Comparison of ENCODE assay signal across 20 cellular contexts in the genomic region with DNA sequence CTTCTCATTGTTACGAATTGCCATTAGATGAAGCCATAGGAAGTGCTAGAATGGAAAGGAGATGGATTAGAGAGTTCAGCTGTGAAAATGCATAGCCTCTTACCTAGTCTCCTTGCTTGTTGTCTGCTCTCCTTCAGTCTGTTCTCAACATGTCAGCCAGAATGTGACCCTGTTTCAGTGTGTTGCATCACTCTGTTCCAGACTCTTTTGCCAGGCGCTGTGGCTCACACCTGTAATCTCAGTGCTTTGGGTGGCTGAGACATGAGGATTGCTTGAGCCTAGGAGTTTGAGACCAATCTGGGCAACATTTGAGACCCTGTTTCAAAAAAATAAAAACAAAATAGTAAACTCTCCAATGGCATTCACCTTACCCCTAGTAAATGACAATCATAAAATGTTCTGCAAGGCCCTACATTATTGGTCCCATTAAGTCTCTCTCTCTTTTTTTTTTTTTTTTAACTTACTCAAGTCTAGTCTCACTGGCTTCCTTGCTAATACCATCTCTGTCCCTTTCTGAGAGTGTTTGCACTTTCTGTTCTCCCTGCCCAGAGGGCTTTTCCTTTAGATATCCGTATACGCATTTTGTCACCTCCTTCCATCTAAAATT. TPM values are rescaled to one million over a fixed set of nuclear protein-coding genes. Genes with fewer than 3 reads are reported as not detected.
DNase-seq lines count a peak whose midpoint lies in the region; ATAC-seq and TF ChIP-seq lines count a peak whose summit lies in the region.
"Had no signal": no experiment of that assay in that cellular context is flagged by ENCODE, and none has a peak within 500 bp of the region (broad histone marks: within the 10 kb centered on the region; RNA-seq: fewer than 3 reads in every experiment).

No MANE protein-coding gene starts in this region.

- peaks cover 22% of the 10 kb centered on the region for H3K4me1 Mint-ChIP-seq in activated T-cell treated with anti-CD3 and anti-CD28 coated beads, Interleukin-2, amount 50 U/mL, for 24 hours (ENCODE audit: low read depth)
- H3K4me1 Mint-ChIP-seq in activated T-cell treated with anti-CD3 and anti-CD28 coated beads, Interleukin-2, amount 50 U/mL, for 4 hours (ENCODE audit: low read depth) = peaks cover 17% of the 10 kb centered on the region
- peaks cover 38% of the 10 kb centered on the region for H3K4me1 Mint-ChIP-seq in activated naive CD8-positive, alpha-beta T cell (ENCODE audit: low read depth)
- H3K4me1 Mint-ChIP-seq: IgD-negative memory B cell had no signal

- H3K27me3 ChIP-seq in HCT116 (ENCODE audit: insufficient read depth, low read length) (no peaks in the 10 kb centered on the region), esophagus muscularis mucosa (no peaks in the 10 kb centered on the region)
- H3K27me3 ChIP-seq: heart right ventricle, pancreas had no signal

- TF ChIP-seq RAD21 in HCT116 (IDR thresholded peaks at IDR 0.05; ENCODE audit: low read depth) = no peak

- POLR2A ChIA-PET in HCT116 (lab: Charles Lee) = interaction anchor here (0.8 kb wide), 1 partner anchor 8 kb away, joined by 3 read pairs; no protein-coding TSS in a partner anchor

- H3K36me3 Mint-ChIP-seq in activated T-cell treated with anti-CD3 and anti-CD28 coated beads, Interleukin-2, amount 50 U/mL, for 24 hours (ENCODE audit: low read depth) = peaks cover 66% of the 10 kb centered on the region
- peaks cover 34% of the 10 kb centered on the region for H3K36me3 Mint-ChIP-seq in activated T-cell treated with anti-CD3 and anti-CD28 coated beads, Interleukin-2, amount 50 U/mL, for 4 hours (ENCODE audit: insufficient read depth)
- peaks cover 36% of the 10 kb centered on the region for H3K36me3 Mint-ChIP-seq in activated naive CD8-positive, alpha-beta T cell

- intact Hi-C loops in HCT116 (cut with micrococcal nuclease) (loop anchor here (5.0 kb wide), 1 partner anchor 40 kb away; a partner anchor contains a TSS), esophagus muscularis mucosa (cut with DNase I) (no loop called here)

- TF ChIP-seq POLR2A in HCT116 (IDR thresholded peaks at IDR 0.05; ENCODE audit: borderline replicate concordance, extremely low read depth, insufficient read depth, insufficient read length) (no peak), esophagus muscularis mucosa (IDR thresholded peaks at IDR 0.05; ENCODE audit: low read depth) (no peak)

- H3K27ac Mint-ChIP-seq in activated T-cell treated with anti-CD3 and anti-CD28 coated beads, Interleukin-2, amount 50 U/mL, for 24 hours = peak overlapping the region; percentile 54
- peak overlapping the region; percentile 73 for H3K27ac Mint-ChIP-seq in activated naive CD8-positive, alpha-beta T cell
- H3K27ac Mint-ChIP-seq: IgD-negative memory B cell had no signal

- no peak for TF ChIP-seq CTCF in HCT116 (IDR thresholded peaks at IDR 0.05 in 2 of 3, conservative IDR thresholded peaks at IDR 0.05 in 1 of 3; ENCODE audit: borderline replicate concordance in 1 of 3, insufficient read depth in 1 of 3, low read depth in 2 of 3, low read length in 2 of 3)
- no peak for TF ChIP-seq CTCF in esophagus muscularis mucosa (IDR thresholded peaks at IDR 0.05)

- no peak overlapping the region for H3K4me3 Mint-ChIP-seq in activated T-cell treated with anti-CD3 and anti-CD28 coated beads, Interleukin-2, amount 50 U/mL, for 24 hours
- no peak overlapping the region for H3K4me3 Mint-ChIP-seq in activated T-cell treated with anti-CD3 and anti-CD28 coated beads, Interleukin-2, amount 50 U/mL, for 4 hours
- H3K4me3 Mint-ChIP-seq in activated naive CD8-positive, alpha-beta T cell = no peak overlapping the region
- H3K4me3 Mint-ChIP-seq: IgD-negative memory B cell had no signal

- no peaks in the 10 kb centered on the region for H3K4me1 ChIP-seq in HCT116 (ENCODE audit: control insufficient read depth in 1 of 2, insufficient read depth in 2 of 2, low read length in 2 of 2)
- no peaks in the 10 kb centered on the region for H3K4me1 ChIP-seq in esophagus muscularis mucosa
- H3K4me1 ChIP-seq: heart right ventricle, pancreas had no signal

- no peak overlapping the region for H3K27ac ChIP-seq in HCT116 (ENCODE audit: low read depth, low read length)
- no peak overlapping the region for H3K27ac ChIP-seq in esophagus muscularis mucosa (replicated peaks in 1 of 4)
- H3K27ac ChIP-seq: C4-2B, heart right ventricle, HL-60, pancreas had no signal

- no peak overlapping the region for H3K9ac ChIP-seq in HCT116 (ENCODE audit: low read length)

- no peak overlapping the region for H2AFZ ChIP-seq in HCT116 (ENCODE audit: low read depth, low read length, poor library complexity, severe bottlenecking)

- no peaks in the 10 kb centered on the region for H4K20me1 ChIP-seq in HCT116 (ENCODE audit: insufficient read depth)

- 96% methylated on average over 4 of the region's 4 CpGs for WGBS in esophagus muscularis mucosa

- CTCF ChIA-PET in HCT116 (lab: Charles Lee) = no interaction called here

- no peak overlapping the region for H3K4me2 ChIP-seq in HCT116 (ENCODE audit: low read length)

- H3K9me3 Mint-ChIP-seq in activated T-cell treated with anti-CD3 and anti-CD28 coated beads, Interleukin-2, amount 50 U/mL, for 24 hours = peaks cover 6% of the 10 kb centered on the region
- peaks cover 5% of the 10 kb centered on the region for H3K9me3 Mint-ChIP-seq in activated T-cell treated with anti-CD3 and anti-CD28 coated beads, Interleukin-2, amount 50 U/mL, for 4 hours
- peaks cover 4% of the 10 kb centered on the region for H3K9me3 Mint-ChIP-seq in activated naive CD8-positive, alpha-beta T cell (ENCODE audit: low read depth)
- H3K9me3 Mint-ChIP-seq: IgD-negative memory B cell had no signal

- no peaks in the 10 kb centered on the region for H3K36me3 ChIP-seq in HCT116 (ENCODE audit: control insufficient read depth in 1 of 2, insufficient read depth in 2 of 2, low read length in 2 of 2)
- no peaks in the 10 kb centered on the region for H3K36me3 ChIP-seq in esophagus muscularis mucosa
- H3K36me3 ChIP-seq: heart right ventricle, pancreas had no signal

- H3K79me2 ChIP-seq in HCT116 (ENCODE audit: insufficient read depth, low read length) = no peaks in the 10 kb centered on the region

- ATAC-seq in activated T-cell treated with anti-CD3 and anti-CD28 coated beads, Interleukin-2, amount 50 U/mL, for 4 hours = no peak
- ATAC-seq in HCT116 (no peak), GM18907 (IDR thresholded peaks at IDR 0.05; ENCODE audit: unreplicated experiment) (no peak)
- ATAC-seq: heart right ventricle, pancreas, sciatic nerve had no signal

- no peaks in the 10 kb centered on the region for H3K9me2 ChIP-seq in HCT116 (ENCODE audit: insufficient read depth)

- no peak for DNase-seq in activated T-cell treated with anti-CD3 and anti-CD28 coated beads, Interleukin-2, amount 50 U/mL, for 24 hours
- no peak for DNase-seq in activated T-cell treated with anti-CD3 and anti-CD28 coated beads, Interleukin-2, amount 50 U/mL, for 4 hours
- peak; percentile 33 for DNase-seq in HCT116 (ENCODE audit: low read depth, low spot score)
- DNase-seq in islet precursor cell = peak; percentile 83
- DNase-seq in esophagus muscularis mucosa (ENCODE audit: extremely low spot score) = no peak
- DNase-seq in cerebellar cortex (ENCODE audit: low spot score) = no peak
- DNase-seq: ACHN; activated CD8-positive, alpha-beta memory T cell treated with anti-CD3 and anti-CD28 coated beads, Interleukin-2, amount 50 U/mL, for 48 hours; GOT3; heart right ventricle; NCI-H524 treated with DMSO at 0.1 percent for 48 hours; SIG-M5 had no signal

- TF ChIP-seq EP300 in esophagus muscularis mucosa (IDR thresholded peaks at IDR 0.05) = no peak

- no peaks in the 10 kb centered on the region for H3K9me3 ChIP-seq in HCT116 (ENCODE audit: control insufficient read depth in 1 of 2, insufficient read depth in 1 of 2, low read depth in 1 of 2, low read length in 2 of 2)
- no peaks in the 10 kb centered on the region for H3K9me3 ChIP-seq in esophagus muscularis mucosa
- H3K9me3 ChIP-seq: heart right ventricle, pancreas had no signal

- H3K27me3 Mint-ChIP-seq in activated T-cell treated with anti-CD3 and anti-CD28 coated beads, Interleukin-2, amount 50 U/mL, for 24 hours = no peaks in the 10 kb centered on the region
- H3K27me3 Mint-ChIP-seq in activated T-cell treated with anti-CD3 and anti-CD28 coated beads, Interleukin-2, amount 50 U/mL, for 4 hours (ENCODE audit: low read depth) = no peaks in the 10 kb centered on the region
- no peaks in the 10 kb centered on the region for H3K27me3 Mint-ChIP-seq in activated naive CD8-positive, alpha-beta T cell

- H3K4me3 ChIP-seq in HCT116 (replicated peaks in 1 of 2; ENCODE audit: low read depth in 1 of 2, low read length in 2 of 2) = no peak overlapping the region
- H3K4me3 ChIP-seq in esophagus muscularis mucosa = no peak overlapping the region
- H3K4me3 ChIP-seq: heart right ventricle, lung, pancreas had no signal

- BruUV-seq in HCT116 (replicated peaks; lab: Mats Ljungman, UMichigan) = no TSS peak

- RAD21 ChIA-PET in HCT116 (lab: Charles Lee; ENCODE audit: low non-redundant PET in 1 of 2, low total read pairs in 2 of 2, uncharacterized antibody in 2 of 2, unreplicated experiment in 2 of 2) = no interaction called here

TF ChIP-seq in HCT116, 20 proteins besides CTCF, POLR2A, EP300 and RAD21 (continues in another document):
- no peak for TF ChIP-seq SRF (IDR thresholded peaks at IDR 0.05; ENCODE audit: low read depth)
- TF ChIP-seq FOSL1 (IDR thresholded peaks at IDR 0.05; ENCODE audit: low read depth) = no peak
- TF ChIP-seq POLR2AphosphoS5 (IDR thresholded peaks at IDR 0.05; ENCODE audit: low read depth, low read length) = peak; percentile 66
- TF ChIP-seq, protein P1, sequence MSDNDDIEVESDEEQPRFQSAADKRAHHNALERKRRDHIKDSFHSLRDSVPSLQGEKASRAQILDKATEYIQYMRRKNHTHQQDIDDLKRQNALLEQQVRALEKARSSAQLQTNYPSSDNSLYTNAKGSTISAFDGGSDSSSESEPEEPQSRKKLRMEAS (IDR thresholded peaks at IDR 0.05) = peak; percentile 75

RNA-seq across cellular contexts. Expression of a gene that starts 39.4 kb away (rescaled TPM):
- 1 to 10 TPM; 3.3 to 5.3 (median 4.1) TPM for total RNA-seq in activated T-cell treated with anti-CD3 and anti-CD28 coated beads, Interleukin-2, amount 50 U/mL, for 4 hours
- total RNA-seq in HCT116 (2021; ENCODE audit: unreplicated experiment) = 18.3 TPM
- 17.5 and 24.6 TPM in 2 replicates for polyA plus RNA-seq in HCT116 (2012)
- 10 to 100 TPM in 3 of 4 donors, 1 to 10 TPM in 1; 7.5 to 19.1 (median 12.8) TPM for total RNA-seq in esophagus muscularis mucosa

Comparison
In these comparisons a context has a peak if more than half of its experiments do, and no peak if none do; other contexts are left out.
1. DNase-seq: peak in HCT116 (single experiment) and islet precursor cell (single experiment); none in activated T-cell treated with anti-CD3 and anti-CD28 coated beads, Interleukin-2, amount 50 U/mL, for 24 hours (single experiment), activated T-cell treated with anti-CD3 and anti-CD28 coated beads, Interleukin-2, amount 50 U/mL, for 4 hours (single experiment), esophagus muscularis mucosa (single experiment) and cerebellar cortex (single experiment).